Comparison of ENCODE assay signal across 1 cellular context in genomic region chr3:14921034-14921616, GRCh38.
TF ChIP-seq lines count a peak whose summit lies in the region.

No MANE protein-coding gene starts in this region.

TF ChIP-seq in K562, 482 proteins besides CTCF, POLR2A, EP300 and RAD21 (continued from another document and continues in another):
- TF ChIP-seq, protein P1, sequence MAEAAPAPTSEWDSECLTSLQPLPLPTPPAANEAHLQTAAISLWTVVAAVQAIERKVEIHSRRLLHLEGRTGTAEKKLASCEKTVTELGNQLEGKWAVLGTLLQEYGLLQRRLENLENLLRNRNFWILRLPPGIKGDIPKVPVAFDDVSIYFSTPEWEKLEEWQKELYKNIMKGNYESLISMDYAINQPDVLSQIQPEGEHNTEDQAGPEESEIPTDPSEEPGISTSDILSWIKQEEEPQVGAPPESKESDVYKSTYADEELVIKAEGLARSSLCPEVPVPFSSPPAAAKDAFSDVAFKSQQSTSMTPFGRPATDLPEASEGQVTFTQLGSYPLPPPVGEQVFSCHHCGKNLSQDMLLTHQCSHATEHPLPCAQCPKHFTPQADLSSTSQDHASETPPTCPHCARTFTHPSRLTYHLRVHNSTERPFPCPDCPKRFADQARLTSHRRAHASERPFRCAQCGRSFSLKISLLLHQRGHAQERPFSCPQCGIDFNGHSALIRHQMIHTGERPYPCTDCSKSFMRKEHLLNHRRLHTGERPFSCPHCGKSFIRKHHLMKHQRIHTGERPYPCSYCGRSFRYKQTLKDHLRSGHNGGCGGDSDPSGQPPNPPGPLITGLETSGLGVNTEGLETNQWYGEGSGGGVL (CRISPR knock-in tag; IDR thresholded peaks at IDR 0.05): no peak
- TF ChIP-seq ZNF518B (CRISPR knock-in tag; IDR thresholded peaks at IDR 0.05) (no peak), SAFB2 (IDR thresholded peaks at IDR 0.05; ENCODE audit: borderline replicate concordance, low read depth, low read length, severe bottlenecking) (no peak), NR2F6 (CRISPR knock-in tag; IDR thresholded peaks at IDR 0.05) (no peak), PHF8 (IDR thresholded peaks at IDR 0.05; ENCODE audit: borderline replicate concordance, low read length) (no peak), ZNF280B (CRISPR knock-in tag; IDR thresholded peaks at IDR 0.05) (no peak), STAT5A (IDR thresholded peaks at IDR 0.05; ENCODE audit: borderline replicate concordance, low read length) (no peak), ZNF12 (CRISPR knock-in tag; IDR thresholded peaks at IDR 0.05) (no peak), PHF20 (IDR thresholded peaks at IDR 0.05; ENCODE audit: partially characterized antibody) (no peak), HOMEZ (CRISPR knock-in tag; IDR thresholded peaks at IDR 0.05) (no peak), BRCA1 (IDR thresholded peaks at IDR 0.05) (no peak), BRCA1 (CRISPR knock-in tag; IDR thresholded peaks at IDR 0.05) (no peak), CUX1 (CRISPR knock-in tag; IDR thresholded peaks at IDR 0.05) (no peak), TBL1XR1 (IDR thresholded peaks at IDR 0.05; ENCODE audit: low read length in 2 of 2) (peak in 1 of 2 experiments; percentile 51; a peak in 1 of 4 replicates), BHLHE40 (IDR thresholded peaks at IDR 0.05; ENCODE audit: low read length) (no peak), HBP1 (CRISPR knock-in tag; IDR thresholded peaks at IDR 0.05) (no peak), ZNF586 (CRISPR knock-in tag; conservative IDR thresholded peaks at IDR 0.05) (no peak), DDX20 (tag; IDR thresholded peaks at IDR 0.05; ENCODE audit: low read depth) (no peak), PCBP1 (IDR thresholded peaks at IDR 0.05; ENCODE audit: low read depth, low read length, poor library complexity, severe bottlenecking) (no peak), TRIM24 (IDR thresholded peaks at IDR 0.05) (no peak), RNF219 (CRISPR knock-in tag; IDR thresholded peaks at IDR 0.05) (no peak), CHD2 (IDR thresholded peaks at IDR 0.05; ENCODE audit: low read depth, low read length) (no peak), MAFF (IDR thresholded peaks at IDR 0.05; ENCODE audit: low read length) (no peak; the same call in 1 of the 2 replicates), JUNB (CRISPR knock-in tag; conservative IDR thresholded peaks at IDR 0.05) (no peak), ZNF764 (CRISPR knock-in tag; IDR thresholded peaks at IDR 0.05; ENCODE audit: low read depth) (no peak), TCF7L2 (IDR thresholded peaks at IDR 0.05; ENCODE audit: low read depth, low read length) (no peak), SIN3B (IDR thresholded peaks at IDR 0.05; ENCODE audit: low read depth) (no peak), ERF (CRISPR knock-in tag; IDR thresholded peaks at IDR 0.05) (no peak), HES1 (IDR thresholded peaks at IDR 0.05; ENCODE audit: low read depth) (no peak), SRF (CRISPR knock-in tag; IDR thresholded peaks at IDR 0.05) (0 out of 4 replicates have a peak, but pooled peaks of 1 of the 2 experiments have one; percentile 46), ELF4 (CRISPR knock-in tag; IDR thresholded peaks at IDR 0.05) (no peak), C11orf30 (IDR thresholded peaks at IDR 0.05; ENCODE audit: low read depth) (peak; percentile 74), ZBTB17 (CRISPR knock-in tag; IDR thresholded peaks at IDR 0.05) (no peak), HNRNPK (IDR thresholded peaks at IDR 0.05; ENCODE audit: low read depth, low read length, poor library complexity, severe bottlenecking) (no peak), CBFB (CRISPR knock-in tag; IDR thresholded peaks at IDR 0.05) (no peak), ZNF146 (CRISPR knock-in tag; IDR thresholded peaks at IDR 0.05; ENCODE audit: unreplicated experiment) (no peak), MCM3 (IDR thresholded peaks at IDR 0.05) (no peak), NFRKB (IDR thresholded peaks at IDR 0.05; ENCODE audit: low read depth) (no peak), POLR2AphosphoS2 (IDR thresholded peaks at IDR 0.05; ENCODE audit: low read length) (no peak)
- TF ChIP-seq, protein P2, sequence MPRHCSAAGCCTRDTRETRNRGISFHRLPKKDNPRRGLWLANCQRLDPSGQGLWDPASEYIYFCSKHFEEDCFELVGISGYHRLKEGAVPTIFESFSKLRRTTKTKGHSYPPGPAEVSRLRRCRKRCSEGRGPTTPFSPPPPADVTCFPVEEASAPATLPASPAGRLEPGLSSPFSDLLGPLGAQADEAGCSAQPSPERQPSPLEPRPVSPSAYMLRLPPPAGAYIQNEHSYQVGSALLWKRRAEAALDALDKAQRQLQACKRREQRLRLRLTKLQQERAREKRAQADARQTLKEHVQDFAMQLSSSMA (CRISPR knock-in tag; IDR thresholded peaks at IDR 0.05): no peak
- TF ChIP-seq, protein P3, sequence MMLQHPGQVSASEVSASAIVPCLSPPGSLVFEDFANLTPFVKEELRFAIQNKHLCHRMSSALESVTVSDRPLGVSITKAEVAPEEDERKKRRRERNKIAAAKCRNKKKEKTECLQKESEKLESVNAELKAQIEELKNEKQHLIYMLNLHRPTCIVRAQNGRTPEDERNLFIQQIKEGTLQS (IDR thresholded peaks at IDR 0.05): no peak
- TF ChIP-seq, protein P3 (CRISPR knock-in tag; conservative IDR thresholded peaks at IDR 0.05): 0 out of 2 replicates have a peak, but pooled peaks have one; percentile 55
- TF ChIP-seq, protein P4, sequence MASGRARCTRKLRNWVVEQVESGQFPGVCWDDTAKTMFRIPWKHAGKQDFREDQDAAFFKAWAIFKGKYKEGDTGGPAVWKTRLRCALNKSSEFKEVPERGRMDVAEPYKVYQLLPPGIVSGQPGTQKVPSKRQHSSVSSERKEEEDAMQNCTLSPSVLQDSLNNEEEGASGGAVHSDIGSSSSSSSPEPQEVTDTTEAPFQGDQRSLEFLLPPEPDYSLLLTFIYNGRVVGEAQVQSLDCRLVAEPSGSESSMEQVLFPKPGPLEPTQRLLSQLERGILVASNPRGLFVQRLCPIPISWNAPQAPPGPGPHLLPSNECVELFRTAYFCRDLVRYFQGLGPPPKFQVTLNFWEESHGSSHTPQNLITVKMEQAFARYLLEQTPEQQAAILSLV (tag; IDR thresholded peaks at IDR 0.05): no peak
